ENCODE assay signal across 9 cellular contexts in the genomic region with DNA sequence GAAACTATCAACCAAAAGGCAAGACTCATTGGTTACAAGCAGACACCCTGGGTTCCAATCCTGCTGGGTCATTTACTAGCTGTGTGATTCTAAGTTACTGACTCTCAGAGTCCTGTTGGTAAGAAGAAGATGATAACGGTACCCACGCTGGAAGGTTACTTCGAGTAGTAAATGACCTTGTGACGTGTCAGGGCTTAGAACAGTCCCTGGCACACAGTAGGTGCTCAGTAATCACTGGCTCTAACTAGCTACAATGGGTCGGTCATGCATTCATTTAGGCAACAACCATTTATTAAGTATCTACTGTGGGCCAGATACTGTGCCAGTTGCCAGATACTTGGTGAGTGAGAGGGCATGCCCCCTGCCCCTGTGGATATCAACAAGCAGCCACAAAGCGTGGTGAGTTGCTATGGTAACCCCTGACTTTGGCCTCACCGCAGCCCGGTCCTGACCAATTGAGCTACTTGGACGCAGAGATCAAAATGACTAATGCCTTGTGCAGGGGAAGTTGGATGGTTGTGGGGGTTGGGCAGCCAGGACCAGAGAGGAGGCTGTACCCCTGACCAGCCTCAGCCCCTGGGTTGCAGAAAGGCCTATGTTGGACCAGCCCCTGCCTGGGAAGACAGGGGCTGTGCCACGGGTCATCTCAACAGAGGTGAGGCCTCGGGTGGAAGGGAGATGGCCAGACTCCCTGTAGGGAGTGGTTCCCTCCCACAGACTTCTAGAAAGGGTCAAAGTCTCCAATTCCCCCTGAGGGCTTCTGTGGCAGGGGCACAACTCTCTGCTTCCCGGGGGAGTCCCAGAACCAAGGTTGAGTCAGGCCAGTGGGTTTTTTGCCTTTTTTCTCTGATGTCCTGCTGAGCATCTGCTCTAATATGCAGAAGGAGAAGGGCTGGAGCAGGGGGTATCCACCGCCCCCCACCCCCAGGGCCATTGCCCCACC. TPM values are rescaled to one million over a fixed set of nuclear protein-coding genes. Genes with fewer than 3 reads are reported as not detected.
DNase-seq lines count a peak whose midpoint lies in the region; ATAC-seq and TF ChIP-seq lines count a peak whose summit lies in the region.
"Had no signal": no experiment of that assay in that cellular context is flagged by ENCODE, and none has a peak within 500 bp of the region (broad histone marks: within the 10 kb centered on the region; RNA-seq: fewer than 3 reads in every experiment).

No MANE protein-coding gene starts in this region.

- H3K9me3 Mint-ChIP-seq in natural killer cell = no peaks in the 10 kb centered on the region
- H3K9me3 Mint-ChIP-seq: IgD-negative memory B cell had no signal

- H3K4me3 ChIP-seq in NB4 (ENCODE audit: low read depth, low read length) = no peak overlapping the region
- H3K4me3 ChIP-seq in choroid plexus epithelial cell (ENCODE audit: low read depth, low read length) = no peak overlapping the region

- H3K4me3 Mint-ChIP-seq in natural killer cell = peak overlapping the region; percentile 42
- H3K4me3 Mint-ChIP-seq: IgD-negative memory B cell had no signal

- intact Hi-C loops in natural killer cell (cut with micrococcal nuclease) = loop anchor here (1.0 to 5.0 kb wide), 2 partner anchors 16 to 130 kb away; partner anchors contain the start of gene DHRS3

- H3K36me3 Mint-ChIP-seq in natural killer cell = no peaks in the 10 kb centered on the region
- H3K36me3 Mint-ChIP-seq: IgD-negative memory B cell had no signal

- peak in 1 of 3 donors; percentile 8 for ATAC-seq in natural killer cell
- no peak for ATAC-seq in GM21423 (IDR thresholded peaks at IDR 0.05; ENCODE audit: unreplicated experiment)

- H3K4me1 Mint-ChIP-seq in natural killer cell = peaks cover 67 to 79% of the 10 kb centered on the region in 2 donors

- peak; percentile 79 for DNase-seq in CD1c-positive myeloid dendritic cell (ENCODE audit: extremely low spot score)
- DNase-seq in NB4 (ENCODE audit: low read depth) = peak; percentile 40
- DNase-seq in choroid plexus epithelial cell (ENCODE audit: low read depth) = peak; percentile 74
- no peak for DNase-seq in natural killer cell
- DNase-seq in activated effector memory CD4-positive, alpha-beta T cell treated with Interleukin-2 at 50 U/mL for 16 hours = no peak
- DNase-seq in COLO668 (lab: John Stamatoyannopoulos, UW; ENCODE audit: unreplicated experiment) = no peak
- no peak for DNase-seq in EL

- H3K27me3 Mint-ChIP-seq in natural killer cell (ENCODE audit: low read depth in 2 of 2) = no peaks in the 10 kb centered on the region

- no peak for TF ChIP-seq CTCF in NB4 (IDR thresholded peaks at IDR 0.05; ENCODE audit: low read depth, low read length)
- no peak for TF ChIP-seq CTCF in choroid plexus epithelial cell (conservative IDR thresholded peaks at IDR 0.05; ENCODE audit: low read depth, low read length)
- TF ChIP-seq CTCF in natural killer cell (IDR thresholded peaks at IDR 0.05) = no peak

- no peak for TF ChIP-seq POLR2A in NB4 (IDR thresholded peaks at IDR 0.05; ENCODE audit: extremely low read depth, insufficient read length)

- H3K27ac Mint-ChIP-seq in natural killer cell = peak overlapping the region; percentile 90 to 95

RNA-seq across cellular contexts. Expression of gene DHRS3, which starts 16.0 kb away (rescaled TPM):
- total RNA-seq in natural killer cell = 100 to 1,000 TPM; 106 to 175 (median 153) TPM

RNA-seq across cellular contexts. Expression of gene AADACL4, which starts 41.9 kb away (rescaled TPM):
- total RNA-seq in natural killer cell = not detected

Comparison
In these comparisons a context has a peak if more than half of its experiments do, and no peak if none do; other contexts are left out.
1. DNase-seq: peak in CD1c-positive myeloid dendritic cell (single experiment), NB4 (single experiment) and choroid plexus epithelial cell (single experiment); none in natural killer cell (single experiment), activated effector memory CD4-positive, alpha-beta T cell treated with Interleukin-2 at 50 U/mL for 16 hours (single experiment), COLO668 (single experiment) and EL (single experiment).